1 cellular context compared by ENCODE assay signal in the genomic region with DNA sequence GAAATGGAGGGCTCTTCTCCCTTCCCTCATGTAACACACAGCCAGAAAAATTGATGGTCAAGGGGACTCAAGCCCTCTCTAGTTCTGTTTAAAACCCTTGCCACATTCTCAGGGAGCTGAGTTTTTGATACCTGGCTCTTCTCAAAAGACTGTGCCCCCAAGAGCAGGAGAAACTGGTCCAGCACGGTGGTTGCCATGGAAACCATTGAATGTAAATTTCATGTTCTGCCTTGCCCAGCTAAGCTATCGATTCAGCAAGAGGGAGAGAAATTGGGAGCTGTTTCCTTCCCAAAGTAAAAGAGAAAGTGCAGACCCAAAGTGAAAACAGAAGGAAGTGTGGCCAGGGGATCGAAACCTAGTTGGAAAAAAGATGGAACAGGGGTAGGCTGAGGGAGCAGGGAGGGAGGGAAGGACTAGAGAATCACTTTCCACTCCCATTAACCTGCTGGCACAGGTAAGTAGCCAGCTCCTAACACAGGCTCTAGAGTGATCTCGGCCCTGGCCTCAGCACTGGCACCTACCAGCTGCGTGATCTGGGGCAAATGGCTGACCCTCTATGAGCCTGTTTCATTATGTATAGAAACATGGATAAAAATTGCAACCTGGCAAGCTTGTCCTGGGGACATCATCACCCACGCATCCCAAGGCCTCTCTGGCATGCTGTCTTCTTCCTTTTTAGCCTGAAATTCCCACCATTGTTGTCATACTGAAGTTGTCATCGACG.
TF ChIP-seq lines count a peak whose summit lies in the region.

No MANE protein-coding gene starts in this region.

TF ChIP-seq in neural cell, 6 proteins besides CTCF, POLR2A, EP300 and RAD21:
- TF ChIP-seq, protein P1, sequence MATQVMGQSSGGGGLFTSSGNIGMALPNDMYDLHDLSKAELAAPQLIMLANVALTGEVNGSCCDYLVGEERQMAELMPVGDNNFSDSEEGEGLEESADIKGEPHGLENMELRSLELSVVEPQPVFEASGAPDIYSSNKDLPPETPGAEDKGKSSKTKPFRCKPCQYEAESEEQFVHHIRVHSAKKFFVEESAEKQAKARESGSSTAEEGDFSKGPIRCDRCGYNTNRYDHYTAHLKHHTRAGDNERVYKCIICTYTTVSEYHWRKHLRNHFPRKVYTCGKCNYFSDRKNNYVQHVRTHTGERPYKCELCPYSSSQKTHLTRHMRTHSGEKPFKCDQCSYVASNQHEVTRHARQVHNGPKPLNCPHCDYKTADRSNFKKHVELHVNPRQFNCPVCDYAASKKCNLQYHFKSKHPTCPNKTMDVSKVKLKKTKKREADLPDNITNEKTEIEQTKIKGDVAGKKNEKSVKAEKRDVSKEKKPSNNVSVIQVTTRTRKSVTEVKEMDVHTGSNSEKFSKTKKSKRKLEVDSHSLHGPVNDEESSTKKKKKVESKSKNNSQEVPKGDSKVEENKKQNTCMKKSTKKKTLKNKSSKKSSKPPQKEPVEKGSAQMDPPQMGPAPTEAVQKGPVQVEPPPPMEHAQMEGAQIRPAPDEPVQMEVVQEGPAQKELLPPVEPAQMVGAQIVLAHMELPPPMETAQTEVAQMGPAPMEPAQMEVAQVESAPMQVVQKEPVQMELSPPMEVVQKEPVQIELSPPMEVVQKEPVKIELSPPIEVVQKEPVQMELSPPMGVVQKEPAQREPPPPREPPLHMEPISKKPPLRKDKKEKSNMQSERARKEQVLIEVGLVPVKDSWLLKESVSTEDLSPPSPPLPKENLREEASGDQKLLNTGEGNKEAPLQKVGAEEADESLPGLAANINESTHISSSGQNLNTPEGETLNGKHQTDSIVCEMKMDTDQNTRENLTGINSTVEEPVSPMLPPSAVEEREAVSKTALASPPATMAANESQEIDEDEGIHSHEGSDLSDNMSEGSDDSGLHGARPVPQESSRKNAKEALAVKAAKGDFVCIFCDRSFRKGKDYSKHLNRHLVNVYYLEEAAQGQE (IDR thresholded peaks at IDR 0.05; ENCODE audit: borderline replicate concordance): no peak
- peak; percentile 31 for TF ChIP-seq SMC3 (conservative IDR thresholded peaks at IDR 0.05; ENCODE audit: poor library complexity)
- TF ChIP-seq TAF1 (IDR thresholded peaks at IDR 0.05; ENCODE audit: low read depth): no peak
